In genomic region chr19:970695-971094, GRCh38 we compare ENCODE assay signal across 9 cellular contexts. TPM values are rescaled to one million over a fixed set of nuclear protein-coding genes. Genes with fewer than 3 reads are reported as not detected.
DNase-seq lines count a peak whose midpoint lies in the region; ATAC-seq and TF ChIP-seq lines count a peak whose summit lies in the region.
"Had no signal": no experiment of that assay in that cellular context is flagged by ENCODE, and none has a peak within 500 bp of the region (broad histone marks: within the 10 kb centered on the region; RNA-seq: fewer than 3 reads in every experiment).

No MANE protein-coding gene starts in this region.

- TF ChIP-seq CTCF in AG04449 (IDR thresholded peaks at IDR 0.05; ENCODE audit: insufficient read depth, low read length, missing control alignments) (peak; percentile 55), GM12865 (IDR thresholded peaks at IDR 0.05; ENCODE audit: insufficient read depth, low read depth, low read length, missing control alignments) (peak; percentile 60)

- peaks cover 45% of the 10 kb centered on the region for H3K36me3 Mint-ChIP-seq in activated CD4-positive, alpha-beta T cell treated with anti-CD3 and anti-CD28 coated beads, Interleukin-2, amount 10 ng/mL, durations not matched to agents 24 days and 14 days (ENCODE audit: low read depth)

- no peaks in the 10 kb centered on the region for H3K27me3 Mint-ChIP-seq in activated CD4-positive, alpha-beta T cell treated with anti-CD3 and anti-CD28 coated beads, Interleukin-2, amount 10 ng/mL, durations not matched to agents 24 days and 14 days

- no peak overlapping the region for H3K4me3 ChIP-seq in AG04449 (ENCODE audit: low read depth, low read length)
- no peak overlapping the region for H3K4me3 ChIP-seq in GM12865 (ENCODE audit: low read depth, low read length)

- no peaks in the 10 kb centered on the region for H3K4me1 Mint-ChIP-seq in activated CD4-positive, alpha-beta T cell treated with anti-CD3 and anti-CD28 coated beads, Interleukin-2, amount 10 ng/mL, durations not matched to agents 24 days and 14 days

- H3K9me3 Mint-ChIP-seq in activated CD4-positive, alpha-beta T cell treated with anti-CD3 and anti-CD28 coated beads, Interleukin-2, amount 10 ng/mL, durations not matched to agents 24 days and 14 days = peaks cover 5% of the 10 kb centered on the region

- DNase-seq in AG04449 (ENCODE audit: low read depth, low spot score) (no peak), GM12865 (ENCODE audit: low read depth) (no peak), UCSD-AML1 (lab: John Stamatoyannopoulos, UW; ENCODE audit: unreplicated experiment) (peak; percentile 17), islet precursor cell (peak; percentile 65), NCI-H2107 treated with DMSO at 0.1 percent for 48 hours (lab: John Stamatoyannopoulos, UW; ENCODE audit: unreplicated experiment) (no peak), globus pallidus (ENCODE audit: low spot score) (no peak)
- no peak for DNase-seq in activated CD4-positive, alpha-beta T cell treated with anti-CD3 and anti-CD28 coated beads, Interleukin-2, amount 10 ng/mL, durations not matched to agents 24 days and 14 days

- ATAC-seq in GM18907 (IDR thresholded peaks at IDR 0.05; ENCODE audit: unreplicated experiment) = no peak

- CTCF ChIA-PET in AG04449 (lab: Yijun Ruan, JAX) = interaction anchor here (0.7 to 4.9 kb wide), 11 partner anchors 9 to 221 kb away, joined by 3 to 42 read pairs (median 4); partner anchors contain the start of gene WDR18

- no peak overlapping the region for H3K27ac Mint-ChIP-seq in activated CD4-positive, alpha-beta T cell treated with anti-CD3 and anti-CD28 coated beads, Interleukin-2, amount 10 ng/mL, durations not matched to agents 24 days and 14 days

- intact Hi-C loops in activated CD4-positive, alpha-beta T cell treated with anti-CD3 and anti-CD28 coated beads, Interleukin-2, amount 10 ng/mL, durations not matched to agents 24 days and 14 days (cut with micrococcal nuclease) = no loop called here

- POLR2A ChIA-PET in AG04449 (lab: Yijun Ruan, JAX) = interaction anchor here (0.6 kb wide), 1 partner anchor 9 kb away, joined by 5 read pairs; no protein-coding TSS in a partner anchor

- H3K4me3 Mint-ChIP-seq in activated CD4-positive, alpha-beta T cell treated with anti-CD3 and anti-CD28 coated beads, Interleukin-2, amount 10 ng/mL, durations not matched to agents 24 days and 14 days = no peak overlapping the region

RNA-seq across cellular contexts. Expression of gene WDR18, which starts 13.4 kb away (rescaled TPM):
- 104 and 111 TPM in 2 replicates for total RNA-seq in activated CD4-positive, alpha-beta T cell treated with anti-CD3 and anti-CD28 coated beads, Interleukin-2, amount 10 ng/mL, durations not matched to agents 24 days and 14 days

RNA-seq across cellular contexts. Expression of gene GRIN3B, which starts 29.5 kb away (rescaled TPM):
- 0.07 TPM in 1 of 2 replicates, not detected in the other for total RNA-seq in activated CD4-positive, alpha-beta T cell treated with anti-CD3 and anti-CD28 coated beads, Interleukin-2, amount 10 ng/mL, durations not matched to agents 24 days and 14 days
- total RNA-seq: NCI-H460 had no signal

RNA-seq across cellular contexts. Expression of gene ARID3A, which starts 44.9 kb away (rescaled TPM):
- 35.6 and 36.6 TPM in 2 replicates for total RNA-seq in activated CD4-positive, alpha-beta T cell treated with anti-CD3 and anti-CD28 coated beads, Interleukin-2, amount 10 ng/mL, durations not matched to agents 24 days and 14 days

RNA-seq across cellular contexts. Expression of gene TMEM259, which starts 50.2 kb away (rescaled TPM):
- total RNA-seq in activated CD4-positive, alpha-beta T cell treated with anti-CD3 and anti-CD28 coated beads, Interleukin-2, amount 10 ng/mL, durations not matched to agents 24 days and 14 days = 154 and 156 TPM in 2 replicates

RNA-seq across cellular contexts. Expression of gene RNU6-2, which starts 50.6 kb away (rescaled TPM):
- not detected in 2 replicates for total RNA-seq in activated CD4-positive, alpha-beta T cell treated with anti-CD3 and anti-CD28 coated beads, Interleukin-2, amount 10 ng/mL, durations not matched to agents 24 days and 14 days
- total RNA-seq: NCI-H460 had no signal

Comparison
In these comparisons a context has a peak if more than half of its experiments do, and no peak if none do; other contexts are left out.
1. DNase-seq: peak in UCSD-AML1 (single experiment) and islet precursor cell (single experiment); none in AG04449 (single experiment), GM12865 (single experiment), NCI-H2107 treated with DMSO at 0.1 percent for 48 hours (single experiment), globus pallidus (single experiment) and activated CD4-positive, alpha-beta T cell treated with anti-CD3 and anti-CD28 coated beads, Interleukin-2, amount 10 ng/mL, durations not matched to agents 24 days and 14 days (single experiment).